8 cellular contexts compared by ENCODE assay signal in genomic region chr12:3658327-3659163, GRCh38.
A peak's percentile ranks its signal among the peaks of the same experiment; 100 is the strongest.
DNase-seq lines count a peak whose midpoint lies in the region; TF ChIP-seq lines count a peak whose summit lies in the region.

No MANE protein-coding gene starts in this region.

- H3K79me2 ChIP-seq in OCI-LY7 (ENCODE audit: insufficient read depth, low read depth, low read length), result no peaks in the 10 kb centered on the region

- BruUV-seq in OCI-LY7 (replicated peaks; lab: Mats Ljungman, UMichigan), result no TSS peak

- H2AFZ ChIP-seq in OCI-LY7 (ENCODE audit: low read length), result no peak overlapping the region

- H3K4me1 Mint-ChIP-seq in nephron progenitor cell, result peaks cover 42% of the 10 kb centered on the region

- no peaks in the 10 kb centered on the region for H3K9me3 Mint-ChIP-seq in nephron progenitor cell

- no peaks in the 10 kb centered on the region for H3K36me3 Mint-ChIP-seq in nephron progenitor cell (ENCODE audit: low read depth)

- DNase-seq in SIG-M5 treated with dmso at 0.1 percent for 504 hours (lab: John Stamatoyannopoulos, UW; ENCODE audit: unreplicated experiment), result peak; percentile 20
- no peak for DNase-seq in SIG-M5 (lab: John Stamatoyannopoulos, UW)
- DNase-seq in OCI-LY7 (ENCODE audit: low spot score), result peak; percentile 35
- DNase-seq in effector CD4-positive, alpha-beta T cell, result peak; percentile 12
- DNase-seq in nephron progenitor cell, result peak; percentile 51
- DNase-seq in DMS79 (lab: John Stamatoyannopoulos, UW), result no peak
- DNase-seq in DMS114 treated with DMSO at 0.1 percent for 48 hours (lab: John Stamatoyannopoulos, UW; ENCODE audit: unreplicated experiment), result no peak
- DNase-seq in activated CD4-positive, CD25-positive, alpha-beta regulatory T cell (lab: John Stamatoyannopoulos, UW), result no peak

- no peaks in the 10 kb centered on the region for H4K20me1 ChIP-seq in OCI-LY7 (ENCODE audit: insufficient read depth, low read length)

- CTCF ChIA-PET in OCI-LY7 (lab: Charles Lee; ENCODE audit: unreplicated experiment), result interaction anchor here (1.0 kb wide), 1 partner anchor 142 kb away, joined by 3 read pairs; no protein-coding TSS in a partner anchor

- peaks cover 61% of the 10 kb centered on the region; the same call in 1 of the 2 replicates for H3K36me3 ChIP-seq in OCI-LY7 (ENCODE audit: insufficient read depth, low read length)

- POLR2A ChIA-PET in OCI-LY7 (lab: Charles Lee), result no interaction called here

- H3K9me3 ChIP-seq in OCI-LY7 (ENCODE audit: low read length), result no peaks in the 10 kb centered on the region

- no peak overlapping the region for H3K4me2 ChIP-seq in OCI-LY7 (ENCODE audit: low read length)

- H3K27ac ChIP-seq in OCI-LY7 (ENCODE audit: low read depth, low read length, poor library complexity, severe bottlenecking), result no peak overlapping the region

- intact Hi-C loops in OCI-LY7 (cut with micrococcal nuclease; ENCODE audit: unreplicated experiment), result loop anchor here (1.0 to 10.0 kb wide), 2 partner anchors 119 to 146 kb away; no protein-coding TSS in a partner anchor

- H3K9me2 ChIP-seq in OCI-LY7 (ENCODE audit: insufficient read depth, low read length), result no peaks in the 10 kb centered on the region

- H3K4me3 ChIP-seq in OCI-LY7 (ENCODE audit: low read depth, low read length, poor library complexity, severe bottlenecking), result no peak overlapping the region

- no peak overlapping the region for H3K4me3 Mint-ChIP-seq in nephron progenitor cell

- TF ChIP-seq CTCF in OCI-LY7 (conservative IDR thresholded peaks at IDR 0.05; ENCODE audit: low read length) (peak; percentile 80), nephron progenitor cell (IDR thresholded peaks at IDR 0.05) (peak; percentile 39)

- no peak overlapping the region for H3K27ac Mint-ChIP-seq in nephron progenitor cell

- no peaks in the 10 kb centered on the region for H3K4me1 ChIP-seq in OCI-LY7 (ENCODE audit: insufficient read depth, low read length, poor library complexity, severe bottlenecking)

- peaks cover 7% of the 10 kb centered on the region for H3K27me3 Mint-ChIP-seq in nephron progenitor cell (ENCODE audit: low read depth, poor library complexity)

Comparison
In these comparisons a context has a peak if more than half of its experiments do, and no peak if none do; other contexts are left out.
1. DNase-seq: peak in SIG-M5 treated with dmso at 0.1 percent for 504 hours (single experiment), OCI-LY7 (single experiment), effector CD4-positive, alpha-beta T cell (single experiment) and nephron progenitor cell (single experiment); none in SIG-M5 (single experiment), DMS79 (single experiment), DMS114 treated with DMSO at 0.1 percent for 48 hours (single experiment) and activated CD4-positive, CD25-positive, alpha-beta regulatory T cell (0 of 4).